ENCODE assay signal across 7 cellular contexts in genomic region chrX:53684415-53685192, GRCh38. TPM values are rescaled to one million over a fixed set of nuclear protein-coding genes. Genes with fewer than 3 reads are reported as not detected.
DNase-seq lines count a peak whose midpoint lies in the region; ATAC-seq, FAIRE-seq and TF ChIP-seq lines count a peak whose summit lies in the region.

No MANE protein-coding gene starts in this region.

- peaks cover 0 to 23% (median 11%) of the 10 kb centered on the region in 4 donors for H3K4me1 ChIP-seq in transverse colon

- peak; percentile 57 for ATAC-seq in HG03457 (IDR thresholded peaks at IDR 0.05; ENCODE audit: unreplicated experiment)

- intact Hi-C loops in transverse colon (cut with DNase I; ENCODE audit: low total_unique reads): no loop called here

- H3K27me3 Mint-ChIP-seq in activated naive CD8-positive, alpha-beta T cell: no peaks in the 10 kb centered on the region

- 18 to 41% methylated on average over 5 to 18 of the region's 18 CpGs for WGBS in transverse colon (ENCODE audit: low coverage in 1 of 2), 2 donors

- in situ Hi-C loops in transverse colon (cut with MboI; ENCODE audit: low pct_ligation_motif_present in 1 of 4, low pct_unique_long_range_greater_than_20kb in 1 of 4, low sequenced_read_pairs in 3 of 4): no loop called here

- peak overlapping the region; percentile 85 to 91 (median 90) for H3K27ac ChIP-seq in transverse colon

- H3K9me3 Mint-ChIP-seq in activated naive CD8-positive, alpha-beta T cell (ENCODE audit: low read depth): no peaks in the 10 kb centered on the region

- H3K27ac Mint-ChIP-seq in activated naive CD8-positive, alpha-beta T cell: peak overlapping the region; percentile 97

- peak overlapping the region in 3 of 4 donors; percentile 25 to 85 (median 50) for H3K4me3 ChIP-seq in transverse colon

- H3K4me3 Mint-ChIP-seq in activated naive CD8-positive, alpha-beta T cell: peak overlapping the region; percentile 94

- no peak for TF ChIP-seq EP300 in transverse colon (IDR thresholded peaks at IDR 0.05; ENCODE audit: low read depth)

- no peak for TF ChIP-seq POLR2A in transverse colon (IDR thresholded peaks at IDR 0.05)

- DNase-seq in GM18507 (ENCODE audit: extremely low spot score, insufficient read length, low read depth): no peak
- DNase-seq in left kidney (ENCODE audit: low read depth, low spot score): peak; percentile 9
- no peak for DNase-seq in transverse colon
- DNase-seq in cerebellar nuclear complex (lab: John Stamatoyannopoulos, UW): no peak
- no peak for DNase-seq in NCI-H524 treated with DMSO at 0.1 percent for 48 hours (lab: John Stamatoyannopoulos, UW)

- no peaks in the 10 kb centered on the region for H3K9me3 ChIP-seq in transverse colon

- peaks cover 25% of the 10 kb centered on the region for H3K4me1 Mint-ChIP-seq in activated naive CD8-positive, alpha-beta T cell (ENCODE audit: low read depth)

- no peaks in the 10 kb centered on the region for H3K27me3 ChIP-seq in transverse colon

- peaks cover 5% of the 10 kb centered on the region for H3K36me3 Mint-ChIP-seq in activated naive CD8-positive, alpha-beta T cell

- H3K36me3 ChIP-seq in transverse colon: no peaks in the 10 kb centered on the region

- TF ChIP-seq CTCF in transverse colon (IDR thresholded peaks at IDR 0.05): no peak

- peak; percentile 100 for FAIRE-seq in GM18507 (lab: Jason Lieb, UNC)

RNA-seq across cellular contexts. Expression of gene HUWE1, which starts 1.9 kb away (rescaled TPM):
- 100 to 1,000 TPM in 1 of 4 donors, 10 to 100 TPM in 3; 65.1 to 104 (median 84.7) TPM for total RNA-seq in transverse colon
